ENCODE assay signal across 11 cellular contexts in genomic region chr15:74808073-74808839, GRCh38. TPM values are rescaled to one million over a fixed set of nuclear protein-coding genes. Genes with fewer than 3 reads are reported as not detected.
DNase-seq lines count a peak whose midpoint lies in the region; ATAC-seq and TF ChIP-seq lines count a peak whose summit lies in the region.
"Had no signal": no experiment of that assay in that cellular context is flagged by ENCODE, and none has a peak within 500 bp of the region (broad histone marks: within the 10 kb centered on the region; RNA-seq: fewer than 3 reads in every experiment).

No MANE protein-coding gene starts in this region.

- H3K36me3 Mint-ChIP-seq in activated naive CD4-positive, alpha-beta T cell treated with anti-CD3 and anti-CD28 coated beads, Interleukin-2, amount 50 U/mL, for 24 hours, result peaks cover 2% of the 10 kb centered on the region

- WGBS in upper lobe of left lung, 2 donors, result 74 to 77% methylated on average over 18 of the region's 18 CpGs

- H3K27me3 ChIP-seq in upper lobe of left lung, result no peaks in the 10 kb centered on the region

- H3K36me3 ChIP-seq in upper lobe of left lung, result peaks cover 0 to 11% (median 8%) of the 10 kb centered on the region in 4 donors

- peak; percentile 30 to 83 for ATAC-seq in upper lobe of left lung (ENCODE audit: low FRiP score in 2 of 2)
- ATAC-seq in GM21825 (IDR thresholded peaks at IDR 0.05; ENCODE audit: unreplicated experiment), result no peak

- H3K4me3 ChIP-seq in upper lobe of left lung, result no peak overlapping the region

- peaks cover 0 to 8% (median 0%) of the 10 kb centered on the region in 4 donors for H3K4me1 ChIP-seq in upper lobe of left lung

- TF ChIP-seq POLR2A in upper lobe of left lung (IDR thresholded peaks at IDR 0.05), result no peak

- peaks cover 28% of the 10 kb centered on the region for H3K4me1 Mint-ChIP-seq in activated naive CD4-positive, alpha-beta T cell treated with anti-CD3 and anti-CD28 coated beads, Interleukin-2, amount 50 U/mL, for 24 hours

- no peaks in the 10 kb centered on the region for H3K9me3 Mint-ChIP-seq in activated naive CD4-positive, alpha-beta T cell treated with anti-CD3 and anti-CD28 coated beads, Interleukin-2, amount 50 U/mL, for 24 hours

- TF ChIP-seq CTCF in VCaP (conservative IDR thresholded peaks at IDR 0.05) (no peak), upper lobe of left lung (IDR thresholded peaks at IDR 0.05) (no peak)

- H3K27ac ChIP-seq in VCaP (peak overlapping the region; percentile 38), upper lobe of left lung (no peak overlapping the region)

- no peak for DNase-seq in activated naive CD4-positive, alpha-beta T cell treated with Interleukin-2 at 50 U/mL for 16 hours
- DNase-seq in iris pigment epithelial cell (ENCODE audit: low read depth) (peak; percentile 20), upper lobe of left lung (peak in 1 of 2 donors; percentile 80), DMS53 (lab: John Stamatoyannopoulos, UW) (no peak), DMS79 (lab: John Stamatoyannopoulos, UW) (no peak)
- DNase-seq: NCI-H1105 had no signal

- no peak for TF ChIP-seq EP300 in upper lobe of left lung (IDR thresholded peaks at IDR 0.05)

- H3K27ac Mint-ChIP-seq in activated naive CD4-positive, alpha-beta T cell treated with anti-CD3 and anti-CD28 coated beads, Interleukin-2, amount 50 U/mL, for 24 hours, result peak overlapping the region; percentile 85

- H3K27me3 Mint-ChIP-seq in activated naive CD4-positive, alpha-beta T cell treated with anti-CD3 and anti-CD28 coated beads, Interleukin-2, amount 50 U/mL, for 24 hours, result no peaks in the 10 kb centered on the region

- H3K9me3 ChIP-seq in upper lobe of left lung, result no peaks in the 10 kb centered on the region

- no peak overlapping the region for H3K4me3 Mint-ChIP-seq in activated naive CD4-positive, alpha-beta T cell treated with anti-CD3 and anti-CD28 coated beads, Interleukin-2, amount 50 U/mL, for 24 hours

RNA-seq across cellular contexts. Expression of gene LMAN1L, which starts 4.4 kb away (rescaled TPM):
- total RNA-seq in upper lobe of left lung, result 1 to 10 TPM in 1 of 6 donors, not detected in 5; 1.0 TPM
- total RNA-seq: dermis microvascular lymphatic vessel endothelial cell had no signal

RNA-seq across cellular contexts. Expression of gene CPLX3, which starts 18.2 kb away (rescaled TPM):
- total RNA-seq in upper lobe of left lung, result not detected
- total RNA-seq: dermis microvascular lymphatic vessel endothelial cell had no signal

RNA-seq across cellular contexts. Expression of gene CSK, which starts 26.4 kb away (rescaled TPM):
- total RNA-seq in upper lobe of left lung, result 100 to 1,000 TPM in 1 of 6 donors, 10 to 100 TPM in 5; 32.7 to 104 (median 64.8) TPM

RNA-seq across cellular contexts. Expression of gene ULK3, which starts 34.7 kb away (rescaled TPM):
- total RNA-seq in upper lobe of left lung, result 100 to 1,000 TPM in 1 of 6 donors, 10 to 100 TPM in 5; 40.6 to 158 (median 65.0) TPM

RNA-seq across cellular contexts. Expression of gene CYP1A2, which starts 59.6 kb away (rescaled TPM):
- total RNA-seq in upper lobe of left lung, result under 1 TPM in 2 of 6 donors, not detected in 4; 0.15 to 0.80 TPM
- total RNA-seq: OCI-LY7 had no signal
